In genomic region chr2:42933824-42934254, GRCh38 we compare ENCODE assay signal across 19 cellular contexts.
DNase-seq lines count a peak whose midpoint lies in the region; ATAC-seq, FAIRE-seq and TF ChIP-seq lines count a peak whose summit lies in the region.
"Had no signal": no experiment of that assay in that cellular context is flagged by ENCODE, and none has a peak within 500 bp of the region (broad histone marks: within the 10 kb centered on the region; RNA-seq: fewer than 3 reads in every experiment).

No MANE protein-coding gene starts in this region.

- H3K9ac ChIP-seq in BLaER1 (no peak overlapping the region), H1 (replicated peaks in 1 of 4; ENCODE audit: extremely low read depth in 1 of 4, low read depth in 3 of 4, low read length in 3 of 4) (no peak overlapping the region)

- no peaks in the 10 kb centered on the region for H3K79me2 ChIP-seq in H1 (ENCODE audit: control insufficient read depth in 1 of 2, insufficient read depth in 2 of 2, low read length in 2 of 2)

- H3K4me1 ChIP-seq in BLaER1 (peaks cover 85% of the 10 kb centered on the region), H1 (replicated peaks in 1 of 4; ENCODE audit: control insufficient read depth in 3 of 4, insufficient read depth in 4 of 4, low read length in 3 of 4) (peaks cover 11 to 26% (median 18%) of the 10 kb centered on the region in 4 experiments)

- TF ChIP-seq RAD21 in H1 (IDR thresholded peaks at IDR 0.05 in 1 of 2, conservative IDR thresholded peaks at IDR 0.05 in 1 of 2; ENCODE audit: low read depth in 2 of 2, low read length in 2 of 2) = no peak

- no peak overlapping the region; the same call in 1 of the 2 replicates for H3K18ac ChIP-seq in H1 (ENCODE audit: extremely low read depth, low read length)

- no peak overlapping the region for H3K4ac ChIP-seq in H1 (replicated peaks; ENCODE audit: insufficient read length, low read depth, low read length)

- no peak overlapping the region for H3K14ac ChIP-seq in H1 (ENCODE audit: insufficient read length)

- H3K9me3 Mint-ChIP-seq in nephron progenitor cell = no peaks in the 10 kb centered on the region
- H3K9me3 Mint-ChIP-seq: activated T-helper 17 cell treated with anti-CD3 and anti-CD28 coated beads, Interleukin-2, amount 50 U/mL, for 72 hours; immature natural killer cell; natural killer cell had no signal

- H2BK120ac ChIP-seq in H1 (replicated peaks; ENCODE audit: low read depth, low read length) = no peak overlapping the region

- CTCF ChIA-PET in H1 (lab: Charles Lee; ENCODE audit: partially characterized antibody) = interaction anchor here (0.6 to 13.3 kb wide), 15 partner anchors 9 to 551 kb away, joined by 3 to 217 read pairs (median 5); no protein-coding TSS in a partner anchor

- H4K91ac ChIP-seq in H1 (replicated peaks; ENCODE audit: insufficient read length, low read length) = peak overlapping the region; percentile 61

- DNase-seq in M059J (ENCODE audit: low read depth) = peak; percentile 83
- DNase-seq in H1 (ENCODE audit: low read depth in 1 of 2, low spot score in 2 of 2) = no peak
- no peak for DNase-seq in nephron progenitor cell
- DNase-seq in EL = no peak
- no peak for DNase-seq in NCI-H1105 treated with DMSO at 0.1 percent for 48 hours (lab: John Stamatoyannopoulos, UW)
- DNase-seq: activated CD4-positive, CD25-positive, alpha-beta regulatory T cell treated with anti-CD3 and anti-CD28 coated beads, Interleukin-2, amount 50 U/mL, for 72 hours; CD4-positive, CD25-positive, alpha-beta regulatory T cell; glutamatergic neuron; GOT3; immature natural killer cell; natural killer cell; NCI-H2081; NCI-H524 had no signal

- FAIRE-seq in H1 (lab: Jason Lieb, UNC) = no peak

- no peaks in the 10 kb centered on the region for H4K20me1 ChIP-seq in BLaER1
- H4K20me1 ChIP-seq in H1 (replicated peaks in 1 of 2; ENCODE audit: control insufficient read depth in 1 of 2, insufficient read depth in 2 of 2, low read length in 2 of 2) = no peaks in the 10 kb centered on the region

- H3K9me3 ChIP-seq in BLaER1 (no peaks in the 10 kb centered on the region), H1 (ENCODE audit: insufficient read depth in 2 of 2, low read depth in 1 of 2, low read length in 1 of 2) (no peaks in the 10 kb centered on the region)

- peak overlapping the region; percentile 79 for H3K27ac Mint-ChIP-seq in nephron progenitor cell
- H3K27ac Mint-ChIP-seq: activated T-helper 17 cell treated with anti-CD3 and anti-CD28 coated beads, Interleukin-2, amount 50 U/mL, for 72 hours; CD4-positive, CD25-positive, alpha-beta regulatory T cell; immature natural killer cell; natural killer cell had no signal

- H2AFZ ChIP-seq in H1 (ENCODE audit: low read length) = no peak overlapping the region

- H3K27ac ChIP-seq in BLaER1 (peak overlapping the region; percentile 73), H1 (ENCODE audit: low read depth, low read length) (no peak overlapping the region)

- H3K4me3 Mint-ChIP-seq in nephron progenitor cell = no peak overlapping the region
- H3K4me3 Mint-ChIP-seq: activated T-helper 17 cell treated with anti-CD3 and anti-CD28 coated beads, Interleukin-2, amount 50 U/mL, for 72 hours; CD4-positive, CD25-positive, alpha-beta regulatory T cell; natural killer cell had no signal

- H3K36me3 Mint-ChIP-seq in nephron progenitor cell (ENCODE audit: low read depth) = no peaks in the 10 kb centered on the region
- H3K36me3 Mint-ChIP-seq: CD4-positive, CD25-positive, alpha-beta regulatory T cell; immature natural killer cell; natural killer cell had no signal

- no peak for TF ChIP-seq EP300 in H1 (IDR thresholded peaks at IDR 0.05; ENCODE audit: borderline replicate concordance in 1 of 2, low read depth in 2 of 2, low read length in 2 of 2)

- TF ChIP-seq CTCF in H1 (IDR thresholded peaks at IDR 0.05; ENCODE audit: control extremely low read depth in 1 of 3, insufficient read depth in 1 of 3, low read depth in 1 of 3, low read length in 3 of 3) = no peak
- TF ChIP-seq CTCF in nephron progenitor cell (IDR thresholded peaks at IDR 0.05) = no peak

- H3K27me3 ChIP-seq in BLaER1 = no peaks in the 10 kb centered on the region
- no peaks in the 10 kb centered on the region for H3K27me3 ChIP-seq in H1 (replicated peaks in 1 of 4; ENCODE audit: control insufficient read depth in 3 of 4, extremely low read depth in 1 of 4, insufficient read depth in 3 of 4, low read length in 3 of 4)

- H2BK5ac ChIP-seq in H1 (ENCODE audit: low read depth, low read length) = no peak overlapping the region; the same call in 1 of the 2 replicates

- H3K56ac ChIP-seq in H1 (replicated peaks; ENCODE audit: insufficient read length, low read depth, low read length) = no peak overlapping the region

- no peak overlapping the region for H4K8ac ChIP-seq in H1 (ENCODE audit: extremely low read depth, insufficient read depth, low read length)

- H2BK15ac ChIP-seq in H1 (ENCODE audit: low read length) = no peak overlapping the region

- no peak overlapping the region for H4K5ac ChIP-seq in H1 (ENCODE audit: insufficient read length, low read depth, low read length)

- H3K79me1 ChIP-seq in H1 (ENCODE audit: low read depth, low read length) = no peaks in the 10 kb centered on the region

- no peaks in the 10 kb centered on the region for H3K27me3 Mint-ChIP-seq in nephron progenitor cell (ENCODE audit: low read depth, poor library complexity)
- H3K27me3 Mint-ChIP-seq: activated T-helper 17 cell treated with anti-CD3 and anti-CD28 coated beads, Interleukin-2, amount 50 U/mL, for 72 hours had no signal

- H2AK5ac ChIP-seq in H1 (ENCODE audit: low read depth, low read length) = no peak overlapping the region

- no peak for ATAC-seq in HG02981 (IDR thresholded peaks at IDR 0.05; ENCODE audit: unreplicated experiment)
- no peak for ATAC-seq in GM21528 (IDR thresholded peaks at IDR 0.05; ENCODE audit: low FRiP score, unreplicated experiment)
- ATAC-seq: activated T-helper 17 cell treated with anti-CD3 and anti-CD28 coated beads, Interleukin-2, amount 50 U/mL, for 72 hours; natural killer cell had no signal

- H3K4me1 Mint-ChIP-seq in nephron progenitor cell = peaks cover 95% of the 10 kb centered on the region
- H3K4me1 Mint-ChIP-seq: activated T-helper 17 cell treated with anti-CD3 and anti-CD28 coated beads, Interleukin-2, amount 50 U/mL, for 72 hours had no signal

- peak overlapping the region; percentile 0; the same call in 1 of the 2 replicates for H2BK12ac ChIP-seq in H1 (ENCODE audit: low read depth, low read length)

- no peak overlapping the region for H2BK20ac ChIP-seq in H1 (ENCODE audit: low read length)

- H3K23me2 ChIP-seq in H1 (ENCODE audit: low read depth, low read length) = no peaks in the 10 kb centered on the region

- no peak for TF ChIP-seq POLR2A in H1 (IDR thresholded peaks at IDR 0.05; ENCODE audit: control extremely low read depth in 1 of 2, low read depth in 2 of 2, low read length in 2 of 2)

- H3K4me3 ChIP-seq in BLaER1 = no peak overlapping the region
- no peak overlapping the region for H3K4me3 ChIP-seq in H1 (ENCODE audit: extremely low read depth in 1 of 4, insufficient read depth in 2 of 4, low read depth in 3 of 4, low read length in 4 of 4)
- H3K4me3 ChIP-seq: lung, smooth muscle cell had no signal

- no peak overlapping the region for H3K23ac ChIP-seq in H1 (ENCODE audit: insufficient read length)

- peak overlapping the region; percentile 81 for H3K4me2 ChIP-seq in BLaER1
- H3K4me2 ChIP-seq in H1 (ENCODE audit: insufficient read depth in 1 of 2, low read depth in 2 of 2, low read length in 2 of 2) = no peak overlapping the region
- H3K4me2 ChIP-seq: smooth muscle cell had no signal

- WGBS in H1 (ENCODE audit: extremely low coverage in 1 of 2, insufficient coverage in 1 of 2, insufficient read length in 1 of 2, insufficient replicate concordance in 2 of 2, low coverage in 1 of 2, low lambda C conversion rate in 2 of 2, missing lambda C conversion rate in 1 of 2), 2 experiments = 88% methylated on average over 8 of the region's 8 CpGs; no CpG with 5 or more reads in 1 of the 2 experiments

- no peaks in the 10 kb centered on the region for H3K36me3 ChIP-seq in BLaER1
- no peaks in the 10 kb centered on the region for H3K36me3 ChIP-seq in H1 (ENCODE audit: control insufficient read depth in 2 of 4, insufficient read depth in 4 of 4, low read length in 3 of 4)

- POLR2A ChIA-PET in H1 (lab: Charles Lee; ENCODE audit: partially characterized antibody) = no interaction called here

TF ChIP-seq in H1, 55 proteins besides CTCF, POLR2A, EP300 and RAD21:
- no peak for TF ChIP-seq EGR1 (IDR thresholded peaks at IDR 0.05; ENCODE audit: borderline replicate concordance, low read depth, low read length)
- no peak for TF ChIP-seq RXRA (IDR thresholded peaks at IDR 0.05; ENCODE audit: insufficient read depth, low read depth, low read length)
- no peak for TF ChIP-seq SP4 (IDR thresholded peaks at IDR 0.05; ENCODE audit: low read length)
- TF ChIP-seq CREB1 (IDR thresholded peaks at IDR 0.05) = no peak
